28 cellular contexts compared by ENCODE assay signal in genomic region chr2:135064149-135064548, GRCh38. TPM values are rescaled to one million over a fixed set of nuclear protein-coding genes. Genes with fewer than 3 reads are reported as not detected.
"Had no signal": no experiment of that assay in that cellular context is flagged by ENCODE, and none has a peak within 500 bp of the region (broad histone marks: within the 10 kb centered on the region; RNA-seq: fewer than 3 reads in every experiment).

No MANE protein-coding gene starts in this region.

- H3K9me3 Mint-ChIP-seq: activated CD4-positive, alpha-beta memory T cell treated with anti-CD3 and anti-CD28 coated beads for 36 hours had no signal

- ATAC-seq: activated T-cell treated with anti-CD3 and anti-CD28 coated beads, Interleukin-2, amount 50 U/mL, for 4 hours; body of pancreas; gastrocnemius medialis; left ventricle myocardium superior; naive thymus-derived CD4-positive, alpha-beta T cell; sciatic nerve had no signal

- FAIRE-seq: colon had no signal

- H3K27ac Mint-ChIP-seq: activated CD4-positive, alpha-beta memory T cell treated with anti-CD3 and anti-CD28 coated beads for 36 hours; activated CD4-positive, alpha-beta T cell treated with anti-CD3 and anti-CD28 coated beads, Interleukin-2, amount 10 ng/mL, durations not matched to agents 24 days and 14 days; progenitor cell of endocrine pancreas had no signal

- DNase-seq: activated CD4-positive, alpha-beta memory T cell treated with anti-CD3 and anti-CD28 coated beads for 36 hours; activated CD4-positive, alpha-beta T cell treated with anti-CD3 and anti-CD28 coated beads, Interleukin-2, amount 10 ng/mL, durations not matched to agents 24 days and 14 days; activated CD4-positive, CD25-positive, alpha-beta regulatory T cell treated with anti-CD3 and anti-CD28 coated beads, Interleukin-2, amount 50 U/mL, for 72 hours; activated effector memory CD4-positive, alpha-beta T cell treated with Interleukin-2 at 50 U/mL for 16 hours; activated naive CD4-positive, alpha-beta T cell treated with Interleukin-2 at 50 U/mL for 16 hours; activated T-cell treated with anti-CD3 and anti-CD28 coated beads, Interleukin-2, amount 50 U/mL, for 4 hours; body of pancreas; effector CD8-positive, alpha-beta T cell; gastrocnemius medialis; glutamatergic neuron; islet precursor cell; left ventricle myocardium superior; midbrain; naive thymus-derived CD4-positive, alpha-beta T cell; ovary; stimulated activated CD4-positive, alpha-beta T cell treated with anti-CD3 and anti-CD28 coated beads, Interleukin-12 subunit alpha, Interleukin-12 subunit beta, amount 100 ng/mL, for 4 hours; stimulated activated CD4-positive, alpha-beta T cell treated with anti-CD3 and anti-CD28 coated beads, Interleukin-4, amount 100 ng/mL, for 1 hour; stomach; T-helper 2 cell; thyroid gland had no signal

- H3K27me3 Mint-ChIP-seq: activated CD4-positive, alpha-beta memory T cell treated with anti-CD3 and anti-CD28 coated beads for 36 hours; activated CD4-positive, alpha-beta T cell treated with anti-CD3 and anti-CD28 coated beads, Interleukin-2, amount 10 ng/mL, durations not matched to agents 24 days and 14 days; naive thymus-derived CD4-positive, alpha-beta T cell; progenitor cell of endocrine pancreas had no signal

- H3K4me3 Mint-ChIP-seq: activated CD4-positive, alpha-beta memory T cell treated with anti-CD3 and anti-CD28 coated beads for 36 hours; activated CD4-positive, alpha-beta T cell treated with anti-CD3 and anti-CD28 coated beads, Interleukin-2, amount 10 ng/mL, durations not matched to agents 24 days and 14 days; activated T-cell treated with anti-CD3 and anti-CD28 coated beads, Interleukin-2, amount 50 U/mL, for 4 hours had no signal

RNA-seq across cellular contexts. Expression of gene MAP3K19, which starts 16.9 kb away (rescaled TPM):
- total RNA-seq: activated CD4-positive, alpha-beta memory T cell treated with anti-CD3 and anti-CD28 coated beads for 36 hours; activated CD4-positive, alpha-beta T cell treated with anti-CD3 and anti-CD28 coated beads, Interleukin-2, amount 10 ng/mL, durations not matched to agents 24 days and 14 days; activated T-cell treated with anti-CD3 and anti-CD28 coated beads, Interleukin-2, amount 50 U/mL, for 4 hours; body of pancreas; dermis microvascular lymphatic vessel endothelial cell; epithelial cell of proximal tubule; gastrocnemius medialis; left ventricle myocardium superior; lung microvascular endothelial cell; progenitor cell of endocrine pancreas; renal cortical epithelial cell; ureter had no signal
